ENCODE assay signal across 1 cellular context in the genomic region with DNA sequence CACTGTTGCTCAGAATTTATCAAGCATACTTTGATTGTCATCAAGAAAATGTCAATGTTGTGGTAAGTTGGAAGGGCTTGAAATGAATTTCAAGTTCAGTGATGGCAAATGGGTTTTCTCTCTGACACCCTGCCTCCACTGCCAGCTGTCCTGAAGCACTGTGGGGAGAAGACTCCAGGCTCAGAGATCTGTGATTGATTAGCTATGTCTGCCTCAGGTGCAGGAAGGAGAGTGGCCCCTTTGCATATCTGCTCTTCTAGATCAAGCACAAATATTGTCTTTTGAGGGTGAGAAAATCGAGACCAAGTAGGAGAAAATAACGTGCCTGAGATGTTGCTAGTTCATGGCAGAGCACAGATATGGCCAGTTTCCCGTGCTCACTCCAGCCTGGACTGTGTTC.
TF ChIP-seq lines count a peak whose summit lies in the region.

No MANE protein-coding gene starts in this region.

TF ChIP-seq in IMR-90, 13 proteins besides CTCF, POLR2A, EP300 and RAD21 (continued from another document):
- TF ChIP-seq, protein P1, sequence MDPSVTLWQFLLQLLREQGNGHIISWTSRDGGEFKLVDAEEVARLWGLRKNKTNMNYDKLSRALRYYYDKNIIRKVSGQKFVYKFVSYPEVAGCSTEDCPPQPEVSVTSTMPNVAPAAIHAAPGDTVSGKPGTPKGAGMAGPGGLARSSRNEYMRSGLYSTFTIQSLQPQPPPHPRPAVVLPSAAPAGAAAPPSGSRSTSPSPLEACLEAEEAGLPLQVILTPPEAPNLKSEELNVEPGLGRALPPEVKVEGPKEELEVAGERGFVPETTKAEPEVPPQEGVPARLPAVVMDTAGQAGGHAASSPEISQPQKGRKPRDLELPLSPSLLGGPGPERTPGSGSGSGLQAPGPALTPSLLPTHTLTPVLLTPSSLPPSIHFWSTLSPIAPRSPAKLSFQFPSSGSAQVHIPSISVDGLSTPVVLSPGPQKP (IDR thresholded peaks at IDR 0.05; ENCODE audit: borderline replicate concordance, low read depth, low read length): no peak
